ENCODE assay signal across 14 cellular contexts in the genomic region with DNA sequence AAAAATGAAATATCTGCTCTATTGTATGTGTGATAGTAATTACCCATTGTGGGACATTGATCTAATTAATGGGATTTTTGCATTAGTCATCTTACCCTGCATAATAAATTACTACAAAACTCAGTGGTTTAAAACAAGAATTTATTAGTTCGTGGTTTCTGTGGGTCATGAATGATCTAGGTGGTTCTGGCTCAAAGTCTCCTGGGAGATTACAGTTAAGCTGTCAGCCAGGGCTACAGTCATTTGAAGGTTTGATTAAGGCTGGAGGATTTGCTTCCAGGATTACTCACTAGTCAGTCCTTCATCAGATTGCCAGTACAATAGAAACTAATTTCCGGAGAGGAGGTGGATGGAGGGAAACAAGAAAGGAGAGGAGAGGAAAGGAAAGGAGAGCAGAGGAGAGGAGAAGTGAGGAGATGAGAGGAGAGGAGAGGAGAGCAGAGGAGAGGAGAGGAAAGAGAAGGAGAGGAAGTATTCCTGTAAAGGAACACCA.
DNase-seq lines count a peak whose midpoint lies in the region; ATAC-seq, FAIRE-seq and TF ChIP-seq lines count a peak whose summit lies in the region.
"Had no signal": no experiment of that assay in that cellular context is flagged by ENCODE, and none has a peak within 500 bp of the region (broad histone marks: within the 10 kb centered on the region; RNA-seq: fewer than 3 reads in every experiment).

No MANE protein-coding gene starts in this region.

- TF ChIP-seq CTCF in DOHH2 (IDR thresholded peaks at IDR 0.05; ENCODE audit: low read depth, low read length, poor library complexity, severe bottlenecking) (no peak), GM12878 (IDR thresholded peaks at IDR 0.05 in 2 of 3, conservative IDR thresholded peaks at IDR 0.05 in 1 of 3; ENCODE audit: control insufficient read depth in 2 of 3, extremely low read depth in 1 of 3, insufficient read depth in 1 of 3, low read depth in 3 of 3, low read length in 3 of 3) (no peak), ovary (IDR thresholded peaks at IDR 0.05) (no peak)

- RAD21 ChIA-PET in GM12878 (lab: Charles Lee; ENCODE audit: unreplicated experiment): interaction anchor here (1.0 to 1.1 kb wide), 2 partner anchors 9 to 12 kb away, joined by 3 to 4 read pairs; no protein-coding TSS in a partner anchor

- intact Hi-C loops in GM12878 (cut with micrococcal nuclease; ENCODE audit: unreplicated experiment) (no loop called here), ovary (cut with DNase I) (no loop called here)

- H3K36me3 ChIP-seq in DOHH2 (ENCODE audit: control insufficient read depth, low read length) (no peaks in the 10 kb centered on the region), GM12878 (ENCODE audit: control insufficient read depth in 2 of 2, insufficient read depth in 2 of 2, low read length in 1 of 2) (no peaks in the 10 kb centered on the region), ovary (no peaks in the 10 kb centered on the region)

- H3K9me3 ChIP-seq in DOHH2 (ENCODE audit: control insufficient read depth, insufficient read depth, low read length): no peaks in the 10 kb centered on the region
- H3K9me3 ChIP-seq in GM12878 (replicated peaks; ENCODE audit: control insufficient read depth, insufficient read depth, low read length): no peaks in the 10 kb centered on the region; the same call in 2 of the 3 replicates
- no peaks in the 10 kb centered on the region for H3K9me3 ChIP-seq in ovary

- in situ Hi-C loops in GM12878 (cut with MboI): no loop called here

- no peaks in the 10 kb centered on the region for H3K9me2 ChIP-seq in DOHH2 (replicated peaks; ENCODE audit: control insufficient read depth, low read length)

- BruUV-seq in GM12878 (replicated peaks; lab: Mats Ljungman, UMichigan): no TSS peak

- no peak overlapping the region for H2AFZ ChIP-seq in GM12878 (ENCODE audit: control insufficient read depth, low read depth, low read length)

- H3F3A ChIP-seq in DOHH2 (ENCODE audit: control insufficient read depth, insufficient read depth): no peaks in the 10 kb centered on the region

- no peak overlapping the region for H3K9ac ChIP-seq in GM12878 (ENCODE audit: control insufficient read depth, insufficient read depth, low read length)

- WGBS in GM12878 (ENCODE audit: insufficient coverage, insufficient replicate concordance, low lambda C conversion rate, missing lambda C conversion rate): 9% methylated on average over 2 of the region's 2 CpGs
- 75 to 90% (median 82%) methylated on average over 2 of the region's 2 CpGs for WGBS in ovary, 3 donors

- H3K79me2 ChIP-seq in DOHH2 (ENCODE audit: control insufficient read depth, low read length) (no peaks in the 10 kb centered on the region), GM12878 (ENCODE audit: control insufficient read depth, insufficient read depth, low read length) (no peaks in the 10 kb centered on the region)

- no peak for TF ChIP-seq POLR2A in GM12878 (IDR thresholded peaks at IDR 0.05; ENCODE audit: low read depth, low read length)
- TF ChIP-seq POLR2A in ovary (IDR thresholded peaks at IDR 0.05): no peak

- CTCF ChIA-PET in GM12878 (lab: Yijun Ruan, JAX): interaction anchor here (0.8 to 1.7 kb wide), 9 partner anchors 9 to 152 kb away, joined by 3 to 5 read pairs (median 3); no protein-coding TSS in a partner anchor

- H3K27me3 ChIP-seq in DOHH2 (ENCODE audit: control insufficient read depth, low read length) (no peaks in the 10 kb centered on the region), GM12878 (replicated peaks in 1 of 2; ENCODE audit: control insufficient read depth in 2 of 2, insufficient read depth in 2 of 2, low read length in 1 of 2) (no peaks in the 10 kb centered on the region), ovary (no peaks in the 10 kb centered on the region)

- TF ChIP-seq RAD21 in GM12878 (IDR thresholded peaks at IDR 0.05; ENCODE audit: insufficient read depth, low read depth, low read length): no peak

- H3K4me3 ChIP-seq in DOHH2 (ENCODE audit: low read length) (no peak overlapping the region), GM12878 (no peak overlapping the region), ovary (no peak overlapping the region)

- H3K4me2 ChIP-seq in DOHH2 (ENCODE audit: low read length) (peak overlapping the region; percentile 8; the same call in 1 of the 2 replicates), GM12878 (ENCODE audit: control insufficient read depth, insufficient read depth) (no peak overlapping the region)

- POLR2A ChIA-PET in GM12878 (lab: Charles Lee): no interaction called here

- peak; percentile 25 for DNase-seq in LoVo (ENCODE audit: low spot score)
- peak; percentile 16 for DNase-seq in GM12878 (ENCODE audit: low read depth, low spot score)
- peak; percentile 34 for DNase-seq in myocyte (ENCODE audit: low read depth)
- DNase-seq in ovary: no peak
- DNase-seq in DMS53 treated with DMSO at 0.1 percent for 48 hours (lab: John Stamatoyannopoulos, UW; ENCODE audit: unreplicated experiment): no peak
- DNase-seq: activated CD4-positive, alpha-beta T cell treated with anti-CD3 and anti-CD28 coated beads for 4 hours; CD8-positive, alpha-beta T cell; cerebellar nuclear complex; NCI-H524 treated with DMSO at 0.1 percent for 48 hours; occipital lobe had no signal

- peaks cover 42% of the 10 kb centered on the region for H3K4me1 ChIP-seq in DOHH2 (ENCODE audit: control insufficient read depth, low read length)
- no peaks in the 10 kb centered on the region; the same call in 1 of the 2 replicates for H3K4me1 ChIP-seq in GM12878 (ENCODE audit: control insufficient read depth, insufficient read depth, low read length)
- H3K4me1 ChIP-seq in ovary (ENCODE audit: insufficient read depth): no peaks in the 10 kb centered on the region

- TF ChIP-seq EP300 in GM12878 (IDR thresholded peaks at IDR 0.05; ENCODE audit: borderline replicate concordance in 1 of 2, control insufficient read depth in 1 of 2, low read depth in 2 of 2, low read length in 2 of 2): no peak
- no peak for TF ChIP-seq EP300 in ovary (IDR thresholded peaks at IDR 0.05)

- ATAC-seq in GM12878: peak; percentile 88
- ATAC-seq in GM18511 (IDR thresholded peaks at IDR 0.05; ENCODE audit: unreplicated experiment): no peak
- ATAC-seq in HG02763 (IDR thresholded peaks at IDR 0.05; ENCODE audit: unreplicated experiment): no peak
- ATAC-seq: activated T-helper 17 cell treated with anti-CD3 and anti-CD28 coated beads, Interleukin-2, amount 50 U/mL, for 72 hours; CD8-positive, alpha-beta T cell had no signal

- SMC1A ChIA-PET in GM12878 (lab: Charles Lee; ENCODE audit: uncharacterized antibody, unreplicated experiment): interaction anchor here (0.8 to 3.9 kb wide), 9 partner anchors 9 to 448 kb away, joined by 3 to 11 read pairs (median 5); no protein-coding TSS in a partner anchor

- FAIRE-seq in GM12878 (lab: Jason Lieb, UNC): no peak

- no peak overlapping the region for H3K27ac ChIP-seq in DOHH2 (ENCODE audit: low read depth, low read length)
- H3K27ac ChIP-seq in GM12878 (ENCODE audit: control insufficient read depth, insufficient read depth): no peak overlapping the region
- H3K27ac ChIP-seq in ovary: no peak overlapping the region

- H4K20me1 ChIP-seq in DOHH2 (ENCODE audit: control insufficient read depth, insufficient read depth, low read depth, low read length) (no peaks in the 10 kb centered on the region), GM12878 (ENCODE audit: control insufficient read depth, insufficient read depth) (no peaks in the 10 kb centered on the region)

TF ChIP-seq in GM12878, 131 proteins besides CTCF, POLR2A, EP300 and RAD21 (continues in another document):
- no peak for TF ChIP-seq SIN3A (IDR thresholded peaks at IDR 0.05; ENCODE audit: low read depth, low read length)
- TF ChIP-seq POU2F2 (IDR thresholded peaks at IDR 0.05; ENCODE audit: borderline replicate concordance, low read depth, low read length): no peak
- TF ChIP-seq, protein P1, sequence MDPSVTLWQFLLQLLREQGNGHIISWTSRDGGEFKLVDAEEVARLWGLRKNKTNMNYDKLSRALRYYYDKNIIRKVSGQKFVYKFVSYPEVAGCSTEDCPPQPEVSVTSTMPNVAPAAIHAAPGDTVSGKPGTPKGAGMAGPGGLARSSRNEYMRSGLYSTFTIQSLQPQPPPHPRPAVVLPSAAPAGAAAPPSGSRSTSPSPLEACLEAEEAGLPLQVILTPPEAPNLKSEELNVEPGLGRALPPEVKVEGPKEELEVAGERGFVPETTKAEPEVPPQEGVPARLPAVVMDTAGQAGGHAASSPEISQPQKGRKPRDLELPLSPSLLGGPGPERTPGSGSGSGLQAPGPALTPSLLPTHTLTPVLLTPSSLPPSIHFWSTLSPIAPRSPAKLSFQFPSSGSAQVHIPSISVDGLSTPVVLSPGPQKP (IDR thresholded peaks at IDR 0.05; ENCODE audit: low read depth, low read length): no peak
- peak; percentile 61; the same call in 1 of the 2 replicates for TF ChIP-seq BCL11A (IDR thresholded peaks at IDR 0.05; ENCODE audit: low read depth, low read length)
- peak; percentile 46; the same call in 1 of the 2 replicates for TF ChIP-seq JUNB (IDR thresholded peaks at IDR 0.05)
- TF ChIP-seq RUNX3 (IDR thresholded peaks at IDR 0.05; ENCODE audit: low read length): peak; percentile 79
- 0 out of 2 replicates have a peak, but pooled peaks have one; percentile 33 for TF ChIP-seq CBFB (IDR thresholded peaks at IDR 0.05; ENCODE audit: low read depth)
- no peak for TF ChIP-seq RAD51 (IDR thresholded peaks at IDR 0.05)
- TF ChIP-seq IKZF1 (conservative IDR thresholded peaks at IDR 0.05): peak; percentile 51
- peak; percentile 83 for TF ChIP-seq MTA2 (IDR thresholded peaks at IDR 0.05; ENCODE audit: low read depth)
- TF ChIP-seq IKZF2 (IDR thresholded peaks at IDR 0.05): peak; percentile 23 to 55; a peak in 3 of 4 replicates
- TF ChIP-seq STAT3 (IDR thresholded peaks at IDR 0.05; ENCODE audit: low read depth, low read length): no peak
- TF ChIP-seq MEF2B (IDR thresholded peaks at IDR 0.05; ENCODE audit: partially characterized antibody, poor library complexity, severe bottlenecking): peak; percentile 77
- TF ChIP-seq BHLHE40 (IDR thresholded peaks at IDR 0.05; ENCODE audit: borderline replicate concordance in 1 of 2, low read depth in 2 of 2, low read length in 1 of 2): 0 out of 4 replicates have a peak, but pooled peaks of 1 of the 2 experiments have one; percentile 9
- TF ChIP-seq NFIC (IDR thresholded peaks at IDR 0.05; ENCODE audit: low read depth, low read length): peak; percentile 66; the same call in 1 of the 2 replicates
- TF ChIP-seq, protein P2, sequence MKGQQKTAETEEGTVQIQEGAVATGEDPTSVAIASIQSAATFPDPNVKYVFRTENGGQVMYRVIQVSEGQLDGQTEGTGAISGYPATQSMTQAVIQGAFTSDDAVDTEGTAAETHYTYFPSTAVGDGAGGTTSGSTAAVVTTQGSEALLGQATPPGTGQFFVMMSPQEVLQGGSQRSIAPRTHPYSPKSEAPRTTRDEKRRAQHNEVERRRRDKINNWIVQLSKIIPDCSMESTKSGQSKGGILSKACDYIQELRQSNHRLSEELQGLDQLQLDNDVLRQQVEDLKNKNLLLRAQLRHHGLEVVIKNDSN (IDR thresholded peaks at IDR 0.05; ENCODE audit: borderline replicate concordance, extremely low read length, insufficient read depth, low read depth, low read length): no peak
- peak; percentile 59; the same call in 1 of the 2 replicates for TF ChIP-seq NR2F1 (conservative IDR thresholded peaks at IDR 0.05)

Comparison
In these comparisons a context has a peak if more than half of its experiments do, and no peak if none do; other contexts are left out.
1. DNase-seq: peak in LoVo (single experiment), GM12878 (single experiment) and myocyte (single experiment); none in ovary (0 of 5) and DMS53 treated with DMSO at 0.1 percent for 48 hours (single experiment).